Comparison of ENCODE assay signal across 33 cellular contexts in genomic region chr3:171574556-171575240, GRCh38.
"Had no signal": no experiment of that assay in that cellular context is flagged by ENCODE, and none has a peak within 500 bp of the region (broad histone marks: within the 10 kb centered on the region; RNA-seq: fewer than 3 reads in every experiment).

No MANE protein-coding gene starts in this region.

- H3K27ac Mint-ChIP-seq: activated CD4-positive, alpha-beta memory T cell treated with anti-CD3 and anti-CD28 coated beads for 36 hours; activated naive CD4-positive, alpha-beta T cell treated with anti-CD3 and anti-CD28 coated beads, Interleukin-2, amount 10 ng/mL, durations not matched to agents 7 days and 5 days; activated naive CD8-positive, alpha-beta T cell treated with anti-CD3 and anti-CD28 coated beads, Interleukin-2, amount 10 ng/mL, durations not matched to agents 7 days and 5 days; activated T-cell treated with anti-CD3 and anti-CD28 coated beads, Interleukin-2, amount 50 U/mL, for 24 hours; immature natural killer cell; stimulated activated memory B cell treated with anti-CD40 and anti-IgM and Interleukin-4, amounts not matched to agents 10 μg/mL and 1 μg/mL and 100 μg/mL, for 72 hours; stimulated activated naive CD8-positive, alpha-beta T cell treated with anti-CD3 and anti-CD28 coated beads, Interleukin-15, amount 100 ng/mL, for 72 hours; T-helper 1 cell treated with Interleukin-12 subunit alpha and Interleukin-12 subunit beta and Interleukin-4 antibody, amounts not matched to agents 30 μg/mL and 1 μg/mL, for 36 hours; type B pancreatic cell had no signal

- H3K27me3 Mint-ChIP-seq: activated T-cell treated with anti-CD3 and anti-CD28 coated beads, Interleukin-2, amount 50 U/mL, for 24 hours; type B pancreatic cell had no signal

- H3K4me3 Mint-ChIP-seq: activated CD4-positive, alpha-beta memory T cell treated with anti-CD3 and anti-CD28 coated beads for 36 hours; activated naive CD4-positive, alpha-beta T cell treated with anti-CD3 and anti-CD28 coated beads, Interleukin-2, amount 10 ng/mL, durations not matched to agents 7 days and 5 days; activated naive CD8-positive, alpha-beta T cell treated with anti-CD3 and anti-CD28 coated beads, Interleukin-2, amount 10 ng/mL, durations not matched to agents 7 days and 5 days; activated T-cell treated with anti-CD3 and anti-CD28 coated beads, Interleukin-2, amount 50 U/mL, for 24 hours; immature natural killer cell; naive thymus-derived CD8-positive, alpha-beta T cell; neural crest cell; stimulated activated memory B cell treated with anti-CD40 and anti-IgM and Interleukin-4, amounts not matched to agents 10 μg/mL and 1 μg/mL and 100 μg/mL, for 72 hours; stimulated activated naive CD8-positive, alpha-beta T cell treated with anti-CD3 and anti-CD28 coated beads, Interleukin-15, amount 100 ng/mL, for 72 hours; T-helper 1 cell treated with Interleukin-12 subunit alpha and Interleukin-12 subunit beta and Interleukin-4 antibody, amounts not matched to agents 30 μg/mL and 1 μg/mL, for 36 hours; type B pancreatic cell had no signal

- DNase-seq: activated CD4-positive, alpha-beta memory T cell treated with anti-CD3 and anti-CD28 coated beads for 36 hours; activated CD4-positive, alpha-beta T cell treated with anti-CD3 and anti-CD28 coated beads for 48 hours; activated CD8-positive, alpha-beta memory T cell treated with anti-CD3 and anti-CD28 coated beads, Interleukin-2, amount 50 U/mL, for 4 hours; activated gamma-delta T cell; activated naive CD4-positive, alpha-beta T cell treated with anti-CD3 and anti-CD28 coated beads, Interleukin-2, amount 10 ng/mL, durations not matched to agents 7 days and 5 days; activated naive CD8-positive, alpha-beta T cell treated with anti-CD3 and anti-CD28 coated beads, Interleukin-2, amount 10 ng/mL, durations not matched to agents 7 days and 5 days; activated T-cell treated with anti-CD3 and anti-CD28 coated beads, Interleukin-2, amount 50 U/mL, for 24 hours; central memory CD4-positive, alpha-beta T cell; heart left ventricle; hypothalamus; immature natural killer cell; lower lobe of right lung; mesenchymal stem cell; naive thymus-derived CD8-positive, alpha-beta T cell; nucleus accumbens; psoas muscle; sigmoid colon; stimulated activated CD4-positive, alpha-beta T cell treated with anti-CD3 and anti-CD28 coated beads, Interleukin-1b, Interleukin-23, amount 100 ng/mL, for 48 hours; stimulated activated CD4-positive, alpha-beta T cell treated with anti-CD3 and anti-CD28 coated beads, Interleukin-4, amount 100 ng/mL, for 4 hours; stimulated activated CD8-positive, alpha-beta memory T cell treated with anti-CD3 and anti-CD28 coated beads, Interleukin-4, amount 100 ng/mL, for 48 hours; stimulated activated naive CD8-positive, alpha-beta T cell treated with anti-CD3 and anti-CD28 coated beads, Interleukin-15, amount 100 ng/mL, for 72 hours; substantia nigra; T-helper 9 cell; WERI-Rb-1 had no signal

- ATAC-seq: activated CD4-positive, CD25-positive, alpha-beta regulatory T cell treated with anti-CD3 and anti-CD28 coated beads, Interleukin-2, amount 50 U/mL, for 24 hours; heart left ventricle; left lobe of liver; lower lobe of right lung; naive thymus-derived CD8-positive, alpha-beta T cell; psoas muscle; stimulated activated memory B cell treated with anti-CD40 and anti-IgM and Interleukin-4, amounts not matched to agents 10 μg/mL and 1 μg/mL and 100 μg/mL, for 72 hours; stimulated activated naive CD8-positive, alpha-beta T cell treated with anti-CD3 and anti-CD28 coated beads, Interleukin-15, amount 100 ng/mL, for 72 hours had no signal

- H3K36me3 Mint-ChIP-seq: activated CD4-positive, alpha-beta memory T cell treated with anti-CD3 and anti-CD28 coated beads for 36 hours; activated naive CD4-positive, alpha-beta T cell treated with anti-CD3 and anti-CD28 coated beads, Interleukin-2, amount 10 ng/mL, durations not matched to agents 7 days and 5 days; activated naive CD8-positive, alpha-beta T cell treated with anti-CD3 and anti-CD28 coated beads, Interleukin-2, amount 10 ng/mL, durations not matched to agents 7 days and 5 days; immature natural killer cell; naive thymus-derived CD8-positive, alpha-beta T cell; stimulated activated memory B cell treated with anti-CD40 and anti-IgM and Interleukin-4, amounts not matched to agents 10 μg/mL and 1 μg/mL and 100 μg/mL, for 72 hours; type B pancreatic cell had no signal

- H3K4me1 Mint-ChIP-seq: activated naive CD8-positive, alpha-beta T cell treated with anti-CD3 and anti-CD28 coated beads, Interleukin-2, amount 10 ng/mL, durations not matched to agents 7 days and 5 days; immature natural killer cell; naive thymus-derived CD8-positive, alpha-beta T cell; neural crest cell; stimulated activated memory B cell treated with anti-CD40 and anti-IgM and Interleukin-4, amounts not matched to agents 10 μg/mL and 1 μg/mL and 100 μg/mL, for 72 hours; stimulated activated naive CD8-positive, alpha-beta T cell treated with anti-CD3 and anti-CD28 coated beads, Interleukin-15, amount 100 ng/mL, for 72 hours had no signal

- H3K4me3 ChIP-seq: breast epithelium, heart left ventricle, lower lobe of right lung, psoas muscle, sigmoid colon, smooth muscle cell, vagina had no signal

- H3K9me3 Mint-ChIP-seq: activated CD4-positive, alpha-beta memory T cell treated with anti-CD3 and anti-CD28 coated beads for 36 hours; activated naive CD8-positive, alpha-beta T cell treated with anti-CD3 and anti-CD28 coated beads, Interleukin-2, amount 10 ng/mL, durations not matched to agents 7 days and 5 days; activated T-cell treated with anti-CD3 and anti-CD28 coated beads, Interleukin-2, amount 50 U/mL, for 24 hours; immature natural killer cell; stimulated activated naive CD8-positive, alpha-beta T cell treated with anti-CD3 and anti-CD28 coated beads, Interleukin-15, amount 100 ng/mL, for 72 hours; T-helper 1 cell treated with Interleukin-12 subunit alpha and Interleukin-12 subunit beta and Interleukin-4 antibody, amounts not matched to agents 30 μg/mL and 1 μg/mL, for 36 hours had no signal
